13 cellular contexts compared by ENCODE assay signal in the genomic region with DNA sequence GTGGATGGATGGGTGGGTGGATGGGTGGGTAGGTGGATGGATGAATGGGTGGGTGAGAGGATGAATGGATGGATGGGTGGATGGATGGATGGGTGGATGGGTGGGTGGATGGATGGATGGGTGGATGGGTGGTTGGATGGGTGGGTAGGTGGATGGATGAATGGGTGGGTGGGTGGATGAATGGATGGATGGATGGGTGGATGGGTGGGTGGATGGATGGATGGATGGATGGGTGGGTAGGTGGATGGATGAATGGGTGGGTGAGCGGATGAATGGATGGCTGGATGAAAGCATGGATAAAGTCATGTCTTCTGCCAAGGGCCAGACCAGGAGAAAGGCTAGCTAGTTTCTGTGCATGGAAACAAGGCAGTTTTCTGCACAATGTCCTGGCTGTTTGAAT. TPM values are rescaled to one million over a fixed set of nuclear protein-coding genes. Genes with fewer than 3 reads are reported as not detected.
"Had no signal": no experiment of that assay in that cellular context is flagged by ENCODE, and none has a peak within 500 bp of the region (broad histone marks: within the 10 kb centered on the region; RNA-seq: fewer than 3 reads in every experiment).

No MANE protein-coding gene starts in this region.

RNA-seq across cellular contexts. Expression of a gene that starts 35.8 kb away (rescaled TPM):
- total RNA-seq: subcutaneous adipose tissue, suprapubic skin, temporal lobe, thoracic aorta, thyroid gland, tibial nerve, transverse colon, upper lobe of left lung, ureter, urinary bladder, uterus, vagina had no signal
- polyA plus RNA-seq: urinary bladder had no signal

RNA-seq across cellular contexts. Expression of a gene that starts 46.9 kb away (rescaled TPM):
- total RNA-seq: subcutaneous adipose tissue, suprapubic skin, testis, thoracic aorta, thyroid gland, transverse colon, ureter, urinary bladder, uterus, vagina had no signal
